Comparison of ENCODE assay signal across 1 cellular context in genomic region chr12:51911788-51912711, GRCh38.
A peak's percentile ranks its signal among the peaks of the same experiment; 100 is the strongest.
TF ChIP-seq lines count a peak whose summit lies in the region.

No MANE protein-coding gene starts in this region.

TF ChIP-seq in endothelial cell of umbilical vein, 7 proteins besides CTCF, POLR2A, EP300 and RAD21:
- TF ChIP-seq POLR2AphosphoS5 (IDR thresholded peaks at IDR 0.05; ENCODE audit: insufficient read depth, low read depth, low read length): peak; percentile 55
- no peak for TF ChIP-seq FOS (IDR thresholded peaks at IDR 0.05; ENCODE audit: borderline replicate concordance, insufficient read depth, low read length)
- TF ChIP-seq MYC (IDR thresholded peaks at IDR 0.05; ENCODE audit: low read depth, low read length): no peak
- no peak for TF ChIP-seq JUN (IDR thresholded peaks at IDR 0.05; ENCODE audit: borderline replicate concordance, insufficient read depth, insufficient read length, low read depth)
- peak; percentile 66 for TF ChIP-seq GATA2 (IDR thresholded peaks at IDR 0.05; ENCODE audit: insufficient read depth, insufficient read length, low read depth, low read length)
- TF ChIP-seq MAX (IDR thresholded peaks at IDR 0.05; ENCODE audit: insufficient read depth, insufficient read length): no peak
- no peak for TF ChIP-seq EZH2 (IDR thresholded peaks at IDR 0.05; ENCODE audit: borderline replicate concordance, low read depth, low read length, severe bottlenecking)
TF ChIP-seq in endothelial cell of umbilical vein: peak in this region for 2.
